1 cellular context compared by ENCODE assay signal in the genomic region with DNA sequence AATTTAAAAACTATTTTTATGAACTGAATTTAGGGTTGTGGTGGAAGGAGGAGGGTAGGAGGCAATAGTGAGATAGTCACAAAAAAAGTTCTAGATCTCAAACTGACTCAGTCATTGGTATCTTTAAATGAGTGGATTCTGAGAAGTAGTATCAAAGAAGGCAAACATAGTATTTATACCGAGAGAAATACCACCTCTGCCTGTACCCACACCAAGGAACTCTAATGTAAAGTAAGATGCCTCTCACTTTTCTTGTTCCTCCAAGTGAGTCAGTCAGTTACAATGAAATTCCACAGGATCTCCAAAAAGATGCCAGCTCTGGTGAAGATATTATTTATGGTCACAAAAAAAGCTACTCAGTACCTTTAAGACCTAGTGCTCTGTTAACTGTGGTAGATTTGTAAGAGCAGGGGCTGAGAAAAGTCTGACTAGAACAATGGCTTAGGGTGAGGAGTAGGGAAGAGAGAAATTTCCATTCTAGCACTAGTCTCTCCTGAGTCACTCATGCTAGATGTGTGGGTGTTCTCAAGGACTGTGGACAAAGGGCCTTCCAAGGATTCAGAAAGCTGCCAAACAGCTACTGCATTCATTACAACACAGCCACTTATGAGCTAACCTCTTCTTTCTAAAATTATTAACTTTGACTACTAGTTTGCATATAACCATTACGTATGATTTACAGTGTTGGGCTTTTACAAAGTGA.
TF ChIP-seq lines count a peak whose summit lies in the region.

No MANE protein-coding gene starts in this region.

TF ChIP-seq in HEK293, 187 proteins besides CTCF, POLR2A, EP300 and RAD21 (continued from another document):
- TF ChIP-seq, protein P1, sequence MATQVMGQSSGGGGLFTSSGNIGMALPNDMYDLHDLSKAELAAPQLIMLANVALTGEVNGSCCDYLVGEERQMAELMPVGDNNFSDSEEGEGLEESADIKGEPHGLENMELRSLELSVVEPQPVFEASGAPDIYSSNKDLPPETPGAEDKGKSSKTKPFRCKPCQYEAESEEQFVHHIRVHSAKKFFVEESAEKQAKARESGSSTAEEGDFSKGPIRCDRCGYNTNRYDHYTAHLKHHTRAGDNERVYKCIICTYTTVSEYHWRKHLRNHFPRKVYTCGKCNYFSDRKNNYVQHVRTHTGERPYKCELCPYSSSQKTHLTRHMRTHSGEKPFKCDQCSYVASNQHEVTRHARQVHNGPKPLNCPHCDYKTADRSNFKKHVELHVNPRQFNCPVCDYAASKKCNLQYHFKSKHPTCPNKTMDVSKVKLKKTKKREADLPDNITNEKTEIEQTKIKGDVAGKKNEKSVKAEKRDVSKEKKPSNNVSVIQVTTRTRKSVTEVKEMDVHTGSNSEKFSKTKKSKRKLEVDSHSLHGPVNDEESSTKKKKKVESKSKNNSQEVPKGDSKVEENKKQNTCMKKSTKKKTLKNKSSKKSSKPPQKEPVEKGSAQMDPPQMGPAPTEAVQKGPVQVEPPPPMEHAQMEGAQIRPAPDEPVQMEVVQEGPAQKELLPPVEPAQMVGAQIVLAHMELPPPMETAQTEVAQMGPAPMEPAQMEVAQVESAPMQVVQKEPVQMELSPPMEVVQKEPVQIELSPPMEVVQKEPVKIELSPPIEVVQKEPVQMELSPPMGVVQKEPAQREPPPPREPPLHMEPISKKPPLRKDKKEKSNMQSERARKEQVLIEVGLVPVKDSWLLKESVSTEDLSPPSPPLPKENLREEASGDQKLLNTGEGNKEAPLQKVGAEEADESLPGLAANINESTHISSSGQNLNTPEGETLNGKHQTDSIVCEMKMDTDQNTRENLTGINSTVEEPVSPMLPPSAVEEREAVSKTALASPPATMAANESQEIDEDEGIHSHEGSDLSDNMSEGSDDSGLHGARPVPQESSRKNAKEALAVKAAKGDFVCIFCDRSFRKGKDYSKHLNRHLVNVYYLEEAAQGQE (tag by site-specific recombination; IDR thresholded peaks at IDR 0.05), result no peak
- no peak for TF ChIP-seq ZNF747 (tag by site-specific recombination; IDR thresholded peaks at IDR 0.05)
- no peak for TF ChIP-seq ZNF776 (tag by site-specific recombination; IDR thresholded peaks at IDR 0.05; ENCODE audit: borderline replicate concordance)
- TF ChIP-seq OSR2 (tag by site-specific recombination; IDR thresholded peaks at IDR 0.05), result 0 out of 2 replicates have a peak, but pooled peaks have one; percentile 11
- no peak for TF ChIP-seq ZNF2 (tag by site-specific recombination; IDR thresholded peaks at IDR 0.05)
TF ChIP-seq in HEK293: peak in this region for 2.
